In the genomic region with DNA sequence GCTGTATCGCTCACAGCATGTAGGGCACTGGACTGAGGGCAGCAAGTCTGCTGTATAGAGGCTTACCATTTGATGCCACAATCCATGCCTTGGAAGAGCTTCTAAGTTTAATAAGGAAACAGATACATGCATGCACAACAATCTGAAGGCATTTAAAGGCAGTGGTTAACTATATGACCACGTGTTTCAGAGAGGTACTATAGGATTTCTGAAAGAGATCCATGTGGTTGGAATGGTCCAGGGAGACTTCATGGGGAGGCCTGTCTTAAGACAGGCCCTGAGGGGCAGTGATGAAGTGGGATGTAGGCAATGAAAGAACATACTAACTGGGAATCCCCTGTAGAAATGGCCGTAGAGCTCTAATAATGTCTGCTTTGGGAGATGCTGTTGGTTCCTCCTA, we compare ENCODE assay signal across 31 cellular contexts.
"Had no signal": no experiment of that assay in that cellular context is flagged by ENCODE, and none has a peak within 500 bp of the region (broad histone marks: within the 10 kb centered on the region; RNA-seq: fewer than 3 reads in every experiment).

No MANE protein-coding gene starts in this region.

- H3K9me3 Mint-ChIP-seq: activated B cell treated with CpG ODN at 0.5 μM for 24 hours; activated CD4-positive, alpha-beta memory T cell treated with anti-CD3 and anti-CD28 coated beads, Interleukin-2, amount 10 ng/mL, durations not matched to agents 7 days and 5 days; activated CD4-positive, alpha-beta T cell treated with anti-CD3 and anti-CD28 coated beads, Interleukin-2, amount 10 ng/mL, durations not matched to agents 7 days and 5 days; activated naive CD4-positive, alpha-beta T cell treated with anti-CD3 and anti-CD28 coated beads, Interleukin-2, amount 10 ng/mL, durations not matched to agents 7 days and 5 days; activated naive CD4-positive, alpha-beta T cell treated with anti-CD3 and anti-CD28 coated beads, Interleukin-2, amount 50 U/mL, for 72 hours; activated naive CD8-positive, alpha-beta T cell treated with anti-CD3 and anti-CD28 coated beads, Interleukin-2, amount 10 ng/mL, durations not matched to agents 7 days and 5 days; activated T-cell treated with anti-CD3 and anti-CD28 coated beads, Interleukin-2, amount 50 U/mL, for 24 hours; activated T-cell treated with anti-CD3 and anti-CD28 coated beads, Interleukin-2, amount 50 U/mL, for 72 hours; central memory CD8-positive, alpha-beta T cell; dendritic cell treated with granulocyte-macrophage colony-stimulating factor and Interleukin-4, amounts not matched to agents 40 ng/mL and 50 ng/mL, for 4 days; T-helper 1 cell treated with Interleukin-12 subunit alpha and Interleukin-12 subunit beta and Interleukin-4 antibody, amounts not matched to agents 30 μg/mL and 1 μg/mL, for 36 hours had no signal

- ATAC-seq: activated CD4-positive, CD25-positive, alpha-beta regulatory T cell treated with anti-CD3 and anti-CD28 coated beads, Interleukin-2, amount 50 U/mL, for 24 hours; activated naive CD4-positive, alpha-beta T cell treated with anti-CD3 and anti-CD28 coated beads, Interleukin-2, amount 50 U/mL, for 72 hours; activated T-cell treated with anti-CD3 and anti-CD28 coated beads, Interleukin-2, amount 50 U/mL, for 72 hours; esophagus mucosa; heart left ventricle; T-cell had no signal

- H3K4me1 ChIP-seq: ascending aorta, heart left ventricle had no signal

- H3K27me3 Mint-ChIP-seq: activated B cell treated with CpG ODN at 0.5 μM for 24 hours; activated CD4-positive, alpha-beta memory T cell treated with anti-CD3 and anti-CD28 coated beads, Interleukin-2, amount 10 ng/mL, durations not matched to agents 7 days and 5 days; activated CD4-positive, alpha-beta T cell treated with anti-CD3 and anti-CD28 coated beads, Interleukin-2, amount 10 ng/mL, durations not matched to agents 7 days and 5 days; activated naive CD4-positive, alpha-beta T cell treated with anti-CD3 and anti-CD28 coated beads, Interleukin-2, amount 10 ng/mL, durations not matched to agents 7 days and 5 days; activated naive CD8-positive, alpha-beta T cell treated with anti-CD3 and anti-CD28 coated beads, Interleukin-2, amount 10 ng/mL, durations not matched to agents 7 days and 5 days; activated T-cell treated with anti-CD3 and anti-CD28 coated beads, Interleukin-2, amount 50 U/mL, for 24 hours; central memory CD8-positive, alpha-beta T cell; T-cell had no signal

- H3K9me3 ChIP-seq: ascending aorta had no signal

- H3K36me3 ChIP-seq: ascending aorta, brain microvascular endothelial cell, heart left ventricle, WERI-Rb-1 had no signal

- H3K27me3 ChIP-seq: ascending aorta, brain microvascular endothelial cell, dorsolateral prefrontal cortex, heart left ventricle had no signal

- H3K4me3 Mint-ChIP-seq: activated B cell treated with CpG ODN at 0.5 μM for 24 hours; activated CD4-positive, alpha-beta memory T cell treated with anti-CD3 and anti-CD28 coated beads, Interleukin-2, amount 10 ng/mL, durations not matched to agents 7 days and 5 days; activated CD4-positive, alpha-beta T cell treated with anti-CD3 and anti-CD28 coated beads, Interleukin-2, amount 10 ng/mL, durations not matched to agents 7 days and 5 days; activated naive CD4-positive, alpha-beta T cell treated with anti-CD3 and anti-CD28 coated beads, Interleukin-2, amount 10 ng/mL, durations not matched to agents 7 days and 5 days; activated naive CD8-positive, alpha-beta T cell treated with anti-CD3 and anti-CD28 coated beads, Interleukin-2, amount 10 ng/mL, durations not matched to agents 7 days and 5 days; activated T-cell treated with anti-CD3 and anti-CD28 coated beads, Interleukin-2, amount 50 U/mL, for 24 hours; activated T-cell treated with anti-CD3 and anti-CD28 coated beads, Interleukin-2, amount 50 U/mL, for 72 hours; central memory CD8-positive, alpha-beta T cell; dendritic cell treated with granulocyte-macrophage colony-stimulating factor and Interleukin-4, amounts not matched to agents 40 ng/mL and 50 ng/mL, for 4 days; endodermal cell; T-cell; T-helper 1 cell treated with Interleukin-12 subunit alpha and Interleukin-12 subunit beta and Interleukin-4 antibody, amounts not matched to agents 30 μg/mL and 1 μg/mL, for 36 hours had no signal

- H3K27ac ChIP-seq: ascending aorta, brain microvascular endothelial cell, coronary artery, dorsolateral prefrontal cortex, heart left ventricle, WERI-Rb-1 had no signal

- DNase-seq: activated B cell treated with CpG ODN at 0.5 μM for 24 hours; activated CD4-positive, alpha-beta memory T cell treated with anti-CD3 and anti-CD28 coated beads, Interleukin-2, amount 10 ng/mL, durations not matched to agents 7 days and 5 days; activated CD4-positive, alpha-beta T cell treated with anti-CD3 and anti-CD28 coated beads, Interleukin-2, amount 10 ng/mL, durations not matched to agents 7 days and 5 days; activated CD4-positive, alpha-beta T cell treated with anti-CD3 and anti-CD28 coated beads, Interleukin-2, amount 50 U/mL, for 4 hours; activated CD8-positive, alpha-beta memory T cell treated with anti-CD3 and anti-CD28 coated beads, Interleukin-2, amount 50 U/mL, for 48 hours; activated gamma-delta T cell; activated naive CD4-positive, alpha-beta T cell; activated naive CD4-positive, alpha-beta T cell treated with anti-CD3 and anti-CD28 coated beads, Interleukin-2, amount 10 ng/mL, durations not matched to agents 7 days and 5 days; activated naive CD8-positive, alpha-beta T cell treated with anti-CD3 and anti-CD28 coated beads, Interleukin-2, amount 10 ng/mL, durations not matched to agents 7 days and 5 days; activated T-cell treated with anti-CD3 and anti-CD28 coated beads for 4 hours; activated T-cell treated with anti-CD3 and anti-CD28 coated beads, Interleukin-2, amount 50 U/mL, for 24 hours; activated T-cell treated with anti-CD3 and anti-CD28 coated beads, Interleukin-2, amount 50 U/mL, for 72 hours; brain microvascular endothelial cell; dorsolateral prefrontal cortex; effector memory CD4-positive, alpha-beta T cell; endodermal cell; foreskin fibroblast; heart left ventricle; T-cell; T1000; WERI-Rb-1 had no signal

- H3K27ac Mint-ChIP-seq: activated B cell treated with CpG ODN at 0.5 μM for 24 hours; activated CD4-positive, alpha-beta memory T cell treated with anti-CD3 and anti-CD28 coated beads, Interleukin-2, amount 10 ng/mL, durations not matched to agents 7 days and 5 days; activated CD4-positive, alpha-beta T cell treated with anti-CD3 and anti-CD28 coated beads, Interleukin-2, amount 10 ng/mL, durations not matched to agents 7 days and 5 days; activated naive CD4-positive, alpha-beta T cell treated with anti-CD3 and anti-CD28 coated beads, Interleukin-2, amount 10 ng/mL, durations not matched to agents 7 days and 5 days; activated naive CD4-positive, alpha-beta T cell treated with anti-CD3 and anti-CD28 coated beads, Interleukin-2, amount 50 U/mL, for 72 hours; activated naive CD8-positive, alpha-beta T cell treated with anti-CD3 and anti-CD28 coated beads, Interleukin-2, amount 10 ng/mL, durations not matched to agents 7 days and 5 days; activated T-cell treated with anti-CD3 and anti-CD28 coated beads, Interleukin-2, amount 50 U/mL, for 24 hours; activated T-cell treated with anti-CD3 and anti-CD28 coated beads, Interleukin-2, amount 50 U/mL, for 72 hours; dendritic cell treated with granulocyte-macrophage colony-stimulating factor and Interleukin-4, amounts not matched to agents 40 ng/mL and 50 ng/mL, for 4 days; endodermal cell; T-cell; T-helper 1 cell treated with Interleukin-12 subunit alpha and Interleukin-12 subunit beta and Interleukin-4 antibody, amounts not matched to agents 30 μg/mL and 1 μg/mL, for 36 hours had no signal

- H3K4me3 ChIP-seq: ascending aorta, coronary artery, dorsolateral prefrontal cortex, heart left ventricle had no signal

- H3K36me3 Mint-ChIP-seq: activated naive CD4-positive, alpha-beta T cell treated with anti-CD3 and anti-CD28 coated beads, Interleukin-2, amount 10 ng/mL, durations not matched to agents 7 days and 5 days; activated naive CD4-positive, alpha-beta T cell treated with anti-CD3 and anti-CD28 coated beads, Interleukin-2, amount 50 U/mL, for 72 hours; activated naive CD8-positive, alpha-beta T cell treated with anti-CD3 and anti-CD28 coated beads, Interleukin-2, amount 10 ng/mL, durations not matched to agents 7 days and 5 days; T-cell had no signal

- H3K4me1 Mint-ChIP-seq: activated B cell treated with CpG ODN at 0.5 μM for 24 hours; activated CD4-positive, alpha-beta memory T cell treated with anti-CD3 and anti-CD28 coated beads, Interleukin-2, amount 10 ng/mL, durations not matched to agents 7 days and 5 days; activated CD4-positive, alpha-beta T cell treated with anti-CD3 and anti-CD28 coated beads, Interleukin-2, amount 10 ng/mL, durations not matched to agents 7 days and 5 days; activated naive CD4-positive, alpha-beta T cell treated with anti-CD3 and anti-CD28 coated beads, Interleukin-2, amount 10 ng/mL, durations not matched to agents 7 days and 5 days; activated naive CD8-positive, alpha-beta T cell treated with anti-CD3 and anti-CD28 coated beads, Interleukin-2, amount 10 ng/mL, durations not matched to agents 7 days and 5 days; central memory CD8-positive, alpha-beta T cell; endodermal cell; T-cell had no signal

- FAIRE-seq: bronchial epithelial cell, frontal cortex had no signal
